Comparison of ENCODE assay signal across 12 cellular contexts in genomic region chr16:89697161-89697615, GRCh38. TPM values are rescaled to one million over a fixed set of nuclear protein-coding genes. Genes with fewer than 3 reads are reported as not detected.
DNase-seq lines count a peak whose midpoint lies in the region; TF ChIP-seq lines count a peak whose summit lies in the region.
"Had no signal": no experiment of that assay in that cellular context is flagged by ENCODE, and none has a peak within 500 bp of the region (broad histone marks: within the 10 kb centered on the region; RNA-seq: fewer than 3 reads in every experiment).

No MANE protein-coding gene starts in this region.

- peaks cover 0 to 26% (median 25%) of the 10 kb centered on the region in 4 donors for H3K4me1 ChIP-seq in sigmoid colon

- H3K27me3 Mint-ChIP-seq in glutamatergic neuron (ENCODE audit: unreplicated experiment) = peaks cover 6% of the 10 kb centered on the region

- intact Hi-C loops in sigmoid colon (cut with DNase I) = no loop called here

- H3K27ac ChIP-seq in sigmoid colon = no peak overlapping the region
- H3K27ac ChIP-seq: esophagus muscularis mucosa, parathyroid adenoma, upper lobe of right lung had no signal

- no peak overlapping the region for H3K27ac Mint-ChIP-seq in glutamatergic neuron (ENCODE audit: unreplicated experiment)

- TF ChIP-seq CTCF in glutamatergic neuron (IDR thresholded peaks at IDR 0.05; ENCODE audit: partially characterized antibody, unreplicated experiment) (no peak), sigmoid colon (IDR thresholded peaks at IDR 0.05) (no peak)

- H3K27me3 ChIP-seq in sigmoid colon = peaks cover 0 to 17% (median 6%) of the 10 kb centered on the region in 3 donors
- H3K27me3 ChIP-seq: esophagus muscularis mucosa, upper lobe of right lung had no signal

- H3K9me3 Mint-ChIP-seq in glutamatergic neuron (ENCODE audit: unreplicated experiment) = peaks cover 7% of the 10 kb centered on the region

- no peak for TF ChIP-seq POLR2A in sigmoid colon (IDR thresholded peaks at IDR 0.05)

- DNase-seq in NCI-H2029 (lab: John Stamatoyannopoulos, UW) (peak; percentile 4), NCI-H2029 treated with DMSO at 0.1 percent for 48 hours (lab: John Stamatoyannopoulos, UW) (no peak), NCI-H2107 (lab: John Stamatoyannopoulos, UW) (peak; percentile 28), glutamatergic neuron (peak; percentile 20), sigmoid colon (no peak)
- no peak for DNase-seq in activated CD8-positive, alpha-beta memory T cell treated with anti-CD3 and anti-CD28 coated beads, Interleukin-2, amount 50 U/mL, for 48 hours
- DNase-seq: activated T-cell treated with anti-CD3 and anti-CD28 coated beads for 4 hours, Calu3, NCI-H446, upper lobe of right lung had no signal

- peaks cover 3 to 44% (median 23%) of the 10 kb centered on the region in 4 donors for H3K36me3 ChIP-seq in sigmoid colon

- peaks cover 4% of the 10 kb centered on the region for H3K4me1 Mint-ChIP-seq in glutamatergic neuron (ENCODE audit: low read depth, unreplicated experiment)

- no peaks in the 10 kb centered on the region for H3K9me3 ChIP-seq in sigmoid colon
- H3K9me3 ChIP-seq: esophagus muscularis mucosa, upper lobe of right lung had no signal

- no peaks in the 10 kb centered on the region for H3K36me3 Mint-ChIP-seq in glutamatergic neuron (ENCODE audit: unreplicated experiment)

- no peak overlapping the region for H3K4me3 ChIP-seq in sigmoid colon
- H3K4me3 ChIP-seq: esophagus muscularis mucosa, upper lobe of right lung had no signal

- 86 to 91% methylated on average over 19 of the region's 19 CpGs for WGBS in sigmoid colon, 2 donors

- no peak for TF ChIP-seq EP300 in sigmoid colon (IDR thresholded peaks at IDR 0.05)

- no peak overlapping the region for H3K4me3 Mint-ChIP-seq in glutamatergic neuron (ENCODE audit: unreplicated experiment)

RNA-seq across cellular contexts. Expression of gene SPATA2L, which starts 4.3 kb away (rescaled TPM):
- total RNA-seq in glutamatergic neuron (ENCODE audit: unreplicated experiment) (18.6 TPM), sigmoid colon (10 to 100 TPM in 1 of 4 donors, 1 to 10 TPM in 3; 3.5 to 12.6 (median 6.5) TPM)
- polyA plus RNA-seq in sigmoid colon = 10 to 100 TPM; 11.3 to 17.6 (median 12.6) TPM

RNA-seq across cellular contexts. Expression of gene CDK10, which starts 10.7 kb away (rescaled TPM):
- 56.9 TPM for total RNA-seq in glutamatergic neuron (ENCODE audit: unreplicated experiment)
- 10 to 100 TPM; 17.8 to 62.3 (median 35.2) TPM for total RNA-seq in sigmoid colon
- 10 to 100 TPM; 34.0 to 96.0 (median 36.0) TPM for polyA plus RNA-seq in sigmoid colon

RNA-seq across cellular contexts. Expression of gene VPS9D1, which starts 23.5 kb away (rescaled TPM):
- 19.5 TPM for total RNA-seq in glutamatergic neuron (ENCODE audit: unreplicated experiment)
- total RNA-seq in sigmoid colon = 10 to 100 TPM in 1 of 4 donors, 1 to 10 TPM in 3; 3.8 to 10.5 (median 4.0) TPM
- 10 to 100 TPM in 1 of 3 donors, 1 to 10 TPM in 2; 5.3 to 19.2 (median 8.4) TPM for polyA plus RNA-seq in sigmoid colon

RNA-seq across cellular contexts. Expression of gene ZNF276, which starts 24.1 kb away (rescaled TPM):
- total RNA-seq in glutamatergic neuron (ENCODE audit: unreplicated experiment) (20.8 TPM), sigmoid colon (10 to 100 TPM; 13.7 to 26.9 (median 18.2) TPM)
- polyA plus RNA-seq in sigmoid colon = 10 to 100 TPM in 1 of 3 donors, 1 to 10 TPM in 2; 7.2 to 32.3 (median 9.9) TPM

RNA-seq across cellular contexts. Expression of gene SPATA33, which starts 39.6 kb away (rescaled TPM):
- 18.0 TPM for total RNA-seq in glutamatergic neuron (ENCODE audit: unreplicated experiment)
- 1 to 10 TPM; 1.4 to 7.7 (median 5.9) TPM for total RNA-seq in sigmoid colon
- 1 to 10 TPM; 2.1 to 6.3 (median 4.2) TPM for polyA plus RNA-seq in sigmoid colon

Comparison
In these comparisons a context has a peak if more than half of its experiments do, and no peak if none do; other contexts are left out.
1. DNase-seq: peak in NCI-H2029 (single experiment), NCI-H2107 (single experiment) and glutamatergic neuron (single experiment); none in NCI-H2029 treated with DMSO at 0.1 percent for 48 hours (single experiment), sigmoid colon (single experiment) and activated CD8-positive, alpha-beta memory T cell treated with anti-CD3 and anti-CD28 coated beads, Interleukin-2, amount 50 U/mL, for 48 hours (single experiment).